In genomic region chr3:187183210-187183862, GRCh38 we compare ENCODE assay signal across 12 cellular contexts. TPM values are rescaled to one million over a fixed set of nuclear protein-coding genes. Genes with fewer than 3 reads are reported as not detected.
A peak's percentile ranks its signal among the peaks of the same experiment; 100 is the strongest.
DNase-seq lines count a peak whose midpoint lies in the region.
"Had no signal": no experiment of that assay in that cellular context is flagged by ENCODE, and none has a peak within 500 bp of the region (broad histone marks: within the 10 kb centered on the region; RNA-seq: fewer than 3 reads in every experiment).

No MANE protein-coding gene starts in this region.

- H3K4me3 ChIP-seq in HAP-1: no peak overlapping the region

- in situ Hi-C loops in HAP-1 (cut with MboI; ENCODE audit: low sequenced_read_pairs): no loop called here

- H3K27me3 ChIP-seq in HAP-1 (ENCODE audit: low read depth): no peaks in the 10 kb centered on the region
- H3K27me3 ChIP-seq: neutrophil had no signal

- DNase-seq in DMS79 treated with DMSO at 0.1 percent for 48 hours (lab: John Stamatoyannopoulos, UW): peak; percentile 25
- peak; percentile 93 to 99 for DNase-seq in HAP-1 (ENCODE audit: low spot score in 2 of 2)
- DNase-seq in NOMO-1 treated with DMSO at 0.1 percent for 48 hours (lab: John Stamatoyannopoulos, UW; ENCODE audit: unreplicated experiment): peak; percentile 70
- peak; percentile 1 for DNase-seq in glomerular visceral epithelial cell (ENCODE audit: extremely low spot score)
- no peak for DNase-seq in occipital lobe (lab: John Stamatoyannopoulos, UW)
- no peak for DNase-seq in C1 segment of cervical spinal cord (lab: John Stamatoyannopoulos, UW)
- DNase-seq in stimulated activated CD4-positive, alpha-beta T cell treated with anti-CD3 and anti-CD28 coated beads, Interleukin-15, amount 100 ng/mL, for 24 hours: no peak
- DNase-seq in NK-92 (lab: John Stamatoyannopoulos, UW; ENCODE audit: unreplicated experiment): no peak
- DNase-seq: activated T-cell treated with anti-CD3 and anti-CD28 coated beads, Interleukin-2, amount 50 U/mL, for 24 hours; OCI-M1 had no signal

- H3K4me1 ChIP-seq in HAP-1: peaks cover 34% of the 10 kb centered on the region

- H3K36me3 ChIP-seq in HAP-1 (replicated peaks): no peaks in the 10 kb centered on the region
- H3K36me3 ChIP-seq: neutrophil had no signal

- H3K9me3 ChIP-seq in HAP-1: no peaks in the 10 kb centered on the region
- H3K9me3 ChIP-seq: neutrophil had no signal

RNA-seq across cellular contexts. Expression of gene RTP1, which starts 13.9 kb away (rescaled TPM):
- not detected for total RNA-seq in occipital lobe
- total RNA-seq: epithelial cell of proximal tubule had no signal

RNA-seq across cellular contexts. Expression of gene RPL39L, which starts 44.0 kb away (rescaled TPM):
- 16.7 TPM for total RNA-seq in occipital lobe

Comparison
In these comparisons a context has a peak if more than half of its experiments do, and no peak if none do; other contexts are left out.
1. DNase-seq: peak in DMS79 treated with DMSO at 0.1 percent for 48 hours (single experiment), HAP-1 (2 of 2), NOMO-1 treated with DMSO at 0.1 percent for 48 hours (single experiment) and glomerular visceral epithelial cell (single experiment); none in occipital lobe (single experiment), C1 segment of cervical spinal cord (0 of 14), stimulated activated CD4-positive, alpha-beta T cell treated with anti-CD3 and anti-CD28 coated beads, Interleukin-15, amount 100 ng/mL, for 24 hours (single experiment) and NK-92 (single experiment).